ENCODE assay signal across 25 cellular contexts in the genomic region with DNA sequence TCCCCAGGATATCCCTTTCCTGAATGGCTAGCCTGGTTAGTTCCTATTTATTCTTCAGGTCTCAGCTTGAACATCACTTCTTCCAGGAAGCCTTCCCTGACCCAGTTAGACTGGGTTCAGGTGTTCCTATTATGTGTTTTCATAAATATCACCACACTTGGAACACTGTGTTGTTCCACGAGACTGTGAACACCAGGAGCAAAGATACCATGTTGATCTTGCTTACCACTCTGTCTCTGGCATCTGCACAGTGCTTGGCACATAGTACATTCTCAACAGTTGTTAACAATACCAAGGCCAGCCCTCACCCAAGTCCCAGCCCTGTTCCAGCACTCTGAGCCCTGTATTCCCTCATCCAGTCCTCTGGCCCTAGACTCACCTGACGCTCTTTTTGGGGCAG. TPM values are rescaled to one million over a fixed set of nuclear protein-coding genes. Genes with fewer than 3 reads are reported as not detected.
DNase-seq lines count a peak whose midpoint lies in the region; ATAC-seq, FAIRE-seq and TF ChIP-seq lines count a peak whose summit lies in the region.
"Had no signal": no experiment of that assay in that cellular context is flagged by ENCODE, and none has a peak within 500 bp of the region (broad histone marks: within the 10 kb centered on the region; RNA-seq: fewer than 3 reads in every experiment).

No MANE protein-coding gene starts in this region.

- no peak for ATAC-seq in CD4-positive, CD25-positive, alpha-beta regulatory T cell (ENCODE audit: low read depth in 2 of 2)
- ATAC-seq in T-helper 17 cell: no peak
- ATAC-seq: CD8-positive, alpha-beta T cell; GM12878 had no signal

- intact Hi-C loops in dendritic cell treated with granulocyte-macrophage colony-stimulating factor and Interleukin-4, amounts not matched to agents 40 ng/mL and 50 ng/mL, for 4 days (cut with micrococcal nuclease): loop anchor here (10.0 kb wide), 1 partner anchor 97 kb away; the partner anchor contains the start of gene NCKAP1L
- intact Hi-C loops in sigmoid colon (cut with DNase I): no loop called here

- H3K4me3 Mint-ChIP-seq in CD4-positive, CD25-positive, alpha-beta regulatory T cell: no peak overlapping the region
- no peak overlapping the region for H3K4me3 Mint-ChIP-seq in T-helper 17 cell
- H3K4me3 Mint-ChIP-seq in dendritic cell treated with granulocyte-macrophage colony-stimulating factor and Interleukin-4, amounts not matched to agents 40 ng/mL and 50 ng/mL, for 4 days: no peak overlapping the region
- H3K4me3 Mint-ChIP-seq: CD8-positive, alpha-beta T cell; HFFc6 had no signal

- DNase-seq in CD4-positive, CD25-positive, alpha-beta regulatory T cell: no peak
- DNase-seq in T-helper 17 cell (no peak), sigmoid colon (no peak), GM19239 (ENCODE audit: insufficient read length, low spot score) (no peak), GM13976 (ENCODE audit: low spot score) (no peak), Ammon's horn (ENCODE audit: low spot score) (no peak)
- no peak for DNase-seq in activated CD4-positive, alpha-beta T cell treated with anti-CD3 and anti-CD28 coated beads, Interleukin-2, amount 50 U/mL, for 1 hour
- DNase-seq: C1 segment of cervical spinal cord; CD8-positive, alpha-beta T cell; DMS 273 treated with DMSO at 0.1 percent for 48 hours; DMS79; EL; GDM1; GOT3; HFFc6 had no signal

- no peaks in the 10 kb centered on the region for H3K27me3 ChIP-seq in CD4-positive, CD25-positive, alpha-beta regulatory T cell (ENCODE audit: control insufficient read depth, insufficient read depth, low read length)
- H3K27me3 ChIP-seq in sigmoid colon: no peaks in the 10 kb centered on the region

- TF ChIP-seq CTCF in sigmoid colon (IDR thresholded peaks at IDR 0.05) (no peak), GM13976 (IDR thresholded peaks at IDR 0.05; ENCODE audit: borderline replicate concordance, control extremely low read depth, extremely low read depth, insufficient read depth, missing control alignments) (no peak)

- H3K9me3 Mint-ChIP-seq in CD4-positive, CD25-positive, alpha-beta regulatory T cell: no peaks in the 10 kb centered on the region
- H3K9me3 Mint-ChIP-seq in dendritic cell treated with granulocyte-macrophage colony-stimulating factor and Interleukin-4, amounts not matched to agents 40 ng/mL and 50 ng/mL, for 4 days: no peaks in the 10 kb centered on the region
- H3K9me3 Mint-ChIP-seq: CD8-positive, alpha-beta T cell; HFFc6 had no signal

- 92 to 95% methylated on average over 2 of the region's 2 CpGs for WGBS in sigmoid colon, 2 donors

- FAIRE-seq in GM19239 (lab: Jason Lieb, UNC): no peak
- FAIRE-seq: A204.1, D721Med, GM12878, GM18507, H54 had no signal

- H3K27ac ChIP-seq in CD4-positive, CD25-positive, alpha-beta regulatory T cell (ENCODE audit: insufficient read depth, low read length, poor library complexity, severe bottlenecking): no peak overlapping the region
- H3K27ac ChIP-seq in sigmoid colon: peak overlapping the region in 3 of 4 donors; percentile 99 to 100 (median 100)
- H3K27ac ChIP-seq: 22Rv1 had no signal

- H3K4me3 ChIP-seq in CD4-positive, CD25-positive, alpha-beta regulatory T cell (ENCODE audit: low read depth, low read length): no peak overlapping the region
- no peak overlapping the region for H3K4me3 ChIP-seq in sigmoid colon
- H3K4me3 ChIP-seq: GM12878, HAP-1 had no signal

- no peaks in the 10 kb centered on the region for H3K4me1 ChIP-seq in CD4-positive, CD25-positive, alpha-beta regulatory T cell (ENCODE audit: control insufficient read depth, insufficient read depth, low read length, poor library complexity, severe bottlenecking)
- peaks cover 0 to 36% (median 13%) of the 10 kb centered on the region in 4 donors for H3K4me1 ChIP-seq in sigmoid colon
- H3K4me1 ChIP-seq: HAP-1 had no signal

- TF ChIP-seq POLR2A in sigmoid colon (IDR thresholded peaks at IDR 0.05): no peak

- TF ChIP-seq EP300 in sigmoid colon (IDR thresholded peaks at IDR 0.05): no peak

- peak overlapping the region in 2 of 3 donors; percentile 29 to 56 for H3K27ac Mint-ChIP-seq in CD4-positive, CD25-positive, alpha-beta regulatory T cell
- peak overlapping the region; percentile 63 for H3K27ac Mint-ChIP-seq in T-helper 17 cell
- H3K27ac Mint-ChIP-seq in dendritic cell treated with granulocyte-macrophage colony-stimulating factor and Interleukin-4, amounts not matched to agents 40 ng/mL and 50 ng/mL, for 4 days: peak overlapping the region; percentile 77
- H3K27ac Mint-ChIP-seq: CD8-positive, alpha-beta T cell had no signal

- H3K27me3 Mint-ChIP-seq in CD4-positive, CD25-positive, alpha-beta regulatory T cell: no peaks in the 10 kb centered on the region
- no peaks in the 10 kb centered on the region for H3K27me3 Mint-ChIP-seq in T-helper 17 cell
- no peaks in the 10 kb centered on the region for H3K27me3 Mint-ChIP-seq in dendritic cell treated with granulocyte-macrophage colony-stimulating factor and Interleukin-4, amounts not matched to agents 40 ng/mL and 50 ng/mL, for 4 days

- H3K4me1 Mint-ChIP-seq in CD4-positive, CD25-positive, alpha-beta regulatory T cell: peaks cover 0 to 25% (median 11%) of the 10 kb centered on the region in 4 donors
- peaks cover 23% of the 10 kb centered on the region for H3K4me1 Mint-ChIP-seq in T-helper 17 cell
- peaks cover 66% of the 10 kb centered on the region for H3K4me1 Mint-ChIP-seq in dendritic cell treated with granulocyte-macrophage colony-stimulating factor and Interleukin-4, amounts not matched to agents 40 ng/mL and 50 ng/mL, for 4 days (ENCODE audit: low read depth)

- no peaks in the 10 kb centered on the region for H3K9me3 ChIP-seq in CD4-positive, CD25-positive, alpha-beta regulatory T cell (ENCODE audit: control insufficient read depth in 2 of 2, low read length in 2 of 2)
- H3K9me3 ChIP-seq in T-helper 17 cell (ENCODE audit: control insufficient read depth, low read length, poor library complexity, severe bottlenecking) (no peaks in the 10 kb centered on the region), sigmoid colon (no peaks in the 10 kb centered on the region)
- H3K9me3 ChIP-seq: HAP-1 had no signal

- H3K36me3 Mint-ChIP-seq in CD4-positive, CD25-positive, alpha-beta regulatory T cell: peaks cover 60% of the 10 kb centered on the region
- peaks cover 8% of the 10 kb centered on the region for H3K36me3 Mint-ChIP-seq in T-helper 17 cell (ENCODE audit: low read depth)
- H3K36me3 Mint-ChIP-seq in dendritic cell treated with granulocyte-macrophage colony-stimulating factor and Interleukin-4, amounts not matched to agents 40 ng/mL and 50 ng/mL, for 4 days (ENCODE audit: low read depth): peaks cover 90% of the 10 kb centered on the region

- in situ Hi-C loops in GM13976 (cut with MboI; ENCODE audit: low sequenced_read_pairs, unreplicated experiment): loop anchor here (5.0 kb wide), 1 partner anchor 44 kb away; no protein-coding TSS in a partner anchor

- peaks cover 76% of the 10 kb centered on the region for H3K36me3 ChIP-seq in CD4-positive, CD25-positive, alpha-beta regulatory T cell (ENCODE audit: control insufficient read depth, insufficient read depth, low read length)
- H3K36me3 ChIP-seq in sigmoid colon: peaks cover 83 to 92% (median 85%) of the 10 kb centered on the region in 4 donors

RNA-seq across cellular contexts. Expression of gene ZNF385A, which starts 13.7 kb away (rescaled TPM):
- total RNA-seq in CD4-positive, CD25-positive, alpha-beta regulatory T cell: 0.86 TPM
- polyA plus RNA-seq in CD4-positive, CD25-positive, alpha-beta regulatory T cell: under 1 TPM in 2 of 4 donors, not detected in 2; 0.14 to 0.17 TPM
- total RNA-seq in T-helper 17 cell (1 to 10 TPM; 3.4 to 5.7 TPM), sigmoid colon (10 to 100 TPM in 2 of 4 donors, 1 to 10 TPM in 2; 5.6 to 18.6 (median 10.6) TPM)
- 10 to 100 TPM in 1 of 3 donors, 1 to 10 TPM in 2; 4.4 to 19.2 (median 7.0) TPM for polyA plus RNA-seq in sigmoid colon

RNA-seq across cellular contexts. Expression of gene ITGA5, which starts 20.8 kb away (rescaled TPM):
- total RNA-seq in CD4-positive, CD25-positive, alpha-beta regulatory T cell: 57.4 TPM
- 10 to 100 TPM; 18.6 to 31.8 (median 23.7) TPM for polyA plus RNA-seq in CD4-positive, CD25-positive, alpha-beta regulatory T cell
- total RNA-seq in T-helper 17 cell: 10 to 100 TPM; 61.6 to 71.4 TPM
- total RNA-seq in sigmoid colon: 100 to 1,000 TPM; 200 to 765 (median 459) TPM
- 10 to 100 TPM in 1 of 3 donors, 1 to 10 TPM in 2; 7.4 to 92.7 (median 7.8) TPM for polyA plus RNA-seq in sigmoid colon

RNA-seq across cellular contexts. Expression of gene GPR84, which starts 33.9 kb away (rescaled TPM):
- not detected for total RNA-seq in CD4-positive, CD25-positive, alpha-beta regulatory T cell
- not detected for polyA plus RNA-seq in CD4-positive, CD25-positive, alpha-beta regulatory T cell
- total RNA-seq in T-helper 17 cell (under 1 TPM; 0.57 to 0.99 TPM), sigmoid colon (under 1 TPM in 1 of 4 donors, not detected in 3; 0.54 TPM)
- under 1 TPM; 0.60 to 0.92 (median 0.69) TPM for polyA plus RNA-seq in sigmoid colon
- total RNA-seq: CD8-positive, alpha-beta T cell; HFFc6 had no signal
- polyA plus RNA-seq: AG04450, BJ had no signal
